Comparison of ENCODE assay signal across 8 cellular contexts in genomic region chr5:80255752-80256479, GRCh38. TPM values are rescaled to one million over a fixed set of nuclear protein-coding genes. Genes with fewer than 3 reads are reported as not detected.
A peak's percentile ranks its signal among the peaks of the same experiment; 100 is the strongest.
DNase-seq lines count a peak whose midpoint lies in the region; ATAC-seq and TF ChIP-seq lines count a peak whose summit lies in the region.

Gene SERINC5, minus strand, starts transcription at chr5:80256048. Its CDS starts 126 bp downstream, at chr5:80255922.

- peaks cover 31% of the 10 kb centered on the region for H3K4me1 Mint-ChIP-seq in activated naive CD8-positive, alpha-beta T cell treated with anti-CD3 and anti-CD28 coated beads, Interleukin-2, amount 10 ng/mL, durations not matched to agents 7 days and 5 days

- TF ChIP-seq CTCF in cardiac muscle cell (IDR thresholded peaks at IDR 0.05; ENCODE audit: low read depth, low read length) (no peak), tibial nerve (IDR thresholded peaks at IDR 0.05) (peak in 2 of 5 experiments; percentile 27 to 32)

- H3K36me3 ChIP-seq in cardiac muscle cell (no peaks in the 10 kb centered on the region), tibial nerve (no peaks in the 10 kb centered on the region)

- no peaks in the 10 kb centered on the region for H3K9me3 Mint-ChIP-seq in activated naive CD8-positive, alpha-beta T cell treated with anti-CD3 and anti-CD28 coated beads, Interleukin-2, amount 10 ng/mL, durations not matched to agents 7 days and 5 days

- DNase-seq in DMS 273 (lab: John Stamatoyannopoulos, UW; ENCODE audit: unreplicated experiment) (peak; percentile 91), HUDEP-2 (lab: John Stamatoyannopoulos, UW; ENCODE audit: unreplicated experiment in 76 of 76) (peak in 74 of 76 experiments; percentile 15 to 89 (median 72)), SW 1271 (lab: John Stamatoyannopoulos, UW) (peak; percentile 69 to 86), cardiac muscle cell (ENCODE audit: low read depth in 1 of 2, low spot score in 1 of 2) (peak; percentile 82 to 87), pons (ENCODE audit: low spot score) (peak; percentile 79), tibial nerve (ENCODE audit: low spot score in 2 of 2) (peak; percentile 69 to 73)
- DNase-seq in activated naive CD8-positive, alpha-beta T cell treated with anti-CD3 and anti-CD28 coated beads, Interleukin-2, amount 10 ng/mL, durations not matched to agents 7 days and 5 days, result peak; percentile 90

- TF ChIP-seq POLR2A in tibial nerve (IDR thresholded peaks at IDR 0.05), result peak; percentile 91 to 94

- H3K4me1 ChIP-seq in cardiac muscle cell (ENCODE audit: low read depth) (peaks cover 24% of the 10 kb centered on the region), tibial nerve (peaks cover 0 to 47% (median 27%) of the 10 kb centered on the region in 4 donors)

- POLR2A ChIA-PET in activated naive CD8-positive, alpha-beta T cell treated with anti-CD3 and anti-CD28 coated beads, Interleukin-2, amount 10 ng/mL, durations not matched to agents 7 days and 5 days (lab: Charles Lee), result interaction anchor here (0.7 to 6.9 kb wide), 28 partner anchors 10 to 265 kb away, joined by 3 to 95 read pairs (median 7); partner anchors contain the start of gene MTX3

- H3K27ac ChIP-seq in cardiac muscle cell (peak within 1 kb of the TSS; percentile 79), tibial nerve (peak within 1 kb of the TSS; percentile 93 to 98 (median 96))

- H3K27me3 ChIP-seq in cardiac muscle cell (no peaks in the 10 kb centered on the region), tibial nerve (no peaks in the 10 kb centered on the region)

- peak in 1 of 2 donors; percentile 97 for TF ChIP-seq EP300 in tibial nerve (IDR thresholded peaks at IDR 0.05)

- H3K27ac Mint-ChIP-seq in activated naive CD8-positive, alpha-beta T cell treated with anti-CD3 and anti-CD28 coated beads, Interleukin-2, amount 10 ng/mL, durations not matched to agents 7 days and 5 days, result peak within 1 kb of the TSS; percentile 98

- peaks cover 25% of the 10 kb centered on the region for H3K36me3 Mint-ChIP-seq in activated naive CD8-positive, alpha-beta T cell treated with anti-CD3 and anti-CD28 coated beads, Interleukin-2, amount 10 ng/mL, durations not matched to agents 7 days and 5 days

- H3K27me3 Mint-ChIP-seq in activated naive CD8-positive, alpha-beta T cell treated with anti-CD3 and anti-CD28 coated beads, Interleukin-2, amount 10 ng/mL, durations not matched to agents 7 days and 5 days, result no peaks in the 10 kb centered on the region

- WGBS in tibial nerve, 2 donors, result 1% methylated on average over 18 to 29 of the region's 90 CpGs

- peak; percentile 78 for ATAC-seq in GM21367 (IDR thresholded peaks at IDR 0.05; ENCODE audit: unreplicated experiment)
- peak; percentile 73 for ATAC-seq in activated naive CD8-positive, alpha-beta T cell treated with anti-CD3 and anti-CD28 coated beads, Interleukin-2, amount 10 ng/mL, durations not matched to agents 7 days and 5 days (ENCODE audit: low read depth)

- H3K4me3 ChIP-seq in cardiac muscle cell, result peak within 1 kb of the TSS; percentile 62
- peak within 1 kb of the TSS; percentile 88 to 96 (median 90) for H3K4me3 ChIP-seq in tibial nerve

- H3K9me3 ChIP-seq in cardiac muscle cell (ENCODE audit: low read depth), result no peaks in the 10 kb centered on the region
- H3K9me3 ChIP-seq in tibial nerve, result no peaks in the 10 kb centered on the region

- peak within 1 kb of the TSS; percentile 97 for H3K4me3 Mint-ChIP-seq in activated naive CD8-positive, alpha-beta T cell treated with anti-CD3 and anti-CD28 coated beads, Interleukin-2, amount 10 ng/mL, durations not matched to agents 7 days and 5 days

RNA-seq across cellular contexts. Expression of gene SERINC5, which starts in this region (rescaled TPM):
- 10 to 100 TPM; 70.2 to 78.3 TPM for total RNA-seq in activated naive CD8-positive, alpha-beta T cell treated with anti-CD3 and anti-CD28 coated beads, Interleukin-2, amount 10 ng/mL, durations not matched to agents 7 days and 5 days
- 21.2 and 33.6 TPM in 2 replicates for total RNA-seq in cardiac muscle cell
- polyA plus RNA-seq in cardiac muscle cell, result 10.8 and 17.9 TPM in 2 replicates
- 10 to 100 TPM; 29.1 to 35.8 (median 32.3) TPM for total RNA-seq in tibial nerve

Comparison
In these comparisons a context has a peak if more than half of its experiments do, and no peak if none do; other contexts are left out.
1. Peak in every context shown above with its lines: DNase-seq, ATAC-seq, H3K4me3 ChIP-seq and H3K27ac ChIP-seq.